In the genomic region with DNA sequence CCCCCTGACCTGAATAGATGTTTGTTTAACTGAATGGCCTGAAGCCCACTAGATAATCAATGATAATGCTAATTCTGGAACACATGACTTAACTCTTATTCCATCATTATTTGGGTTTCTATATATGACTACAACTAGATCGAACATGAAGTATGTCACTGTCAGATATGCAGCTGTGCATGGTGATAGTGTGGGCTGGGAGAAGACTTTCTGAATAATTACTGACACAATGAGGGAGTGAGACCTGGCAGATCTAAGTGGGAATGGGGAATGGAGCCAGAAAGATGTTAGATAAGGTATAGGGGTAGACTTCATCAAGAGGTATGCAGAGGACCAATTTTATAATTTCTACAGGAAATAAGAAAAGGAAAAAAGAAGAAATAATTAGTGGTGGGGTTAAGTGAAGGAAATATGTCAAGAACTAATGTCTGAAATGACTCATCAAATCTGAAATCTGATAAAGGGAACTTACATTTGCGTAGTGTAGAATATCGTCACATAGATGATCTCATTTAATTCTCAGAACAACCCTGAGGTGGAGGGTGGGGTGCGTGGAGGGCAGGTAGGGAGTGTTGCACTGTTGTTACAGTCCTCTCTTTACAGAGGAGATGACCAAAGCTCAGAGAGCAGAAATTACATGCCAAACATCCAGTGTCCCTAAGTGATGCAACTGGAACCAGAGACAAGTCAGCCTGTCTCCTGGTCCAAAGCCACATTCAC, we compare ENCODE assay signal across 8 cellular contexts.
DNase-seq lines count a peak whose midpoint lies in the region; ATAC-seq, FAIRE-seq and TF ChIP-seq lines count a peak whose summit lies in the region.

No MANE protein-coding gene starts in this region.

- no peak overlapping the region for H3K14ac ChIP-seq in trophoblast cell (ENCODE audit: low read length)

- H3K36me3 ChIP-seq in trophoblast cell (ENCODE audit: control insufficient read depth in 1 of 2, insufficient read depth in 2 of 2, low read length in 2 of 2) (no peaks in the 10 kb centered on the region), gastroesophageal sphincter (no peaks in the 10 kb centered on the region)

- TF ChIP-seq CTCF in foreskin fibroblast (IDR thresholded peaks at IDR 0.05; ENCODE audit: low read depth, low read length) (no peak), gastroesophageal sphincter (IDR thresholded peaks at IDR 0.05) (no peak)

- H3K27ac ChIP-seq in trophoblast cell (ENCODE audit: low read depth, low read length): no peak overlapping the region
- H3K27ac ChIP-seq in gastroesophageal sphincter: no peak overlapping the region

- no peak overlapping the region for H3K4me2 ChIP-seq in trophoblast cell (ENCODE audit: low read length)

- H3K4me3 Mint-ChIP-seq in activated CD4-positive, alpha-beta memory T cell treated with anti-CD3 and anti-CD28 coated beads for 36 hours: peak overlapping the region; percentile 9

- H2AFZ ChIP-seq in trophoblast cell (ENCODE audit: insufficient read depth, low read length, poor library complexity): no peak overlapping the region

- no peak overlapping the region for H4K12ac ChIP-seq in trophoblast cell (ENCODE audit: low read depth, low read length)

- H3K79me2 ChIP-seq in trophoblast cell (ENCODE audit: control insufficient read depth, insufficient read depth, low read length, poor library complexity): no peaks in the 10 kb centered on the region

- no peaks in the 10 kb centered on the region for H3K36me3 Mint-ChIP-seq in activated CD4-positive, alpha-beta memory T cell treated with anti-CD3 and anti-CD28 coated beads for 36 hours

- H2BK12ac ChIP-seq in trophoblast cell (ENCODE audit: low read length): no peak overlapping the region

- DNase-seq in activated CD4-positive, alpha-beta memory T cell treated with anti-CD3 and anti-CD28 coated beads for 36 hours: peak; percentile 83
- DNase-seq in trophoblast cell: peak; percentile 76 to 90
- no peak for DNase-seq in foreskin fibroblast
- no peak for DNase-seq in SW480 (ENCODE audit: low spot score)
- DNase-seq in GM12892 (ENCODE audit: insufficient read length): no peak

- H3K9me3 ChIP-seq in trophoblast cell (ENCODE audit: insufficient read depth, low read depth, low read length): peaks cover 3% of the 10 kb centered on the region
- H3K9me3 ChIP-seq in gastroesophageal sphincter: no peaks in the 10 kb centered on the region

- ATAC-seq in GM18519 (IDR thresholded peaks at IDR 0.05; ENCODE audit: low FRiP score, unreplicated experiment) (peak; percentile 65), HG03060 (IDR thresholded peaks at IDR 0.05; ENCODE audit: low read depth, unreplicated experiment) (peak; percentile 46), gastroesophageal sphincter (no peak)

- no peak overlapping the region for H2BK5ac ChIP-seq in trophoblast cell (ENCODE audit: low read depth, low read length, poor library complexity)

- H2BK120ac ChIP-seq in trophoblast cell (ENCODE audit: insufficient read depth, low read length, poor library complexity): no peak overlapping the region

- H4K91ac ChIP-seq in trophoblast cell (ENCODE audit: low read depth, low read length): no peak overlapping the region

- H3K4me3 ChIP-seq in trophoblast cell (ENCODE audit: low read depth, low read length): no peak overlapping the region
- H3K4me3 ChIP-seq in foreskin fibroblast (ENCODE audit: low read depth in 1 of 2, low read length in 2 of 2): no peak overlapping the region
- H3K4me3 ChIP-seq in gastroesophageal sphincter: no peak overlapping the region

- H3K4me1 ChIP-seq in trophoblast cell (ENCODE audit: control insufficient read depth in 1 of 2, insufficient read depth in 2 of 2, low read length in 2 of 2): peaks cover 16 to 21% of the 10 kb centered on the region in 2 experiments
- peaks cover 3 to 47% (median 9%) of the 10 kb centered on the region in 3 donors for H3K4me1 ChIP-seq in gastroesophageal sphincter

- no peak overlapping the region for H3K9ac ChIP-seq in trophoblast cell (ENCODE audit: low read length)

- H3K27me3 Mint-ChIP-seq in activated CD4-positive, alpha-beta memory T cell treated with anti-CD3 and anti-CD28 coated beads for 36 hours: no peaks in the 10 kb centered on the region

- no peak for TF ChIP-seq EP300 in gastroesophageal sphincter (IDR thresholded peaks at IDR 0.05)

- CTCF ChIA-PET in activated CD4-positive, alpha-beta memory T cell treated with anti-CD3 and anti-CD28 coated beads for 36 hours (lab: Charles Lee): interaction anchor here (1.1 to 3.1 kb wide), 9 partner anchors 12 to 197 kb away, joined by 3 to 23 read pairs (median 4); no protein-coding TSS in a partner anchor

- POLR2A ChIA-PET in activated CD4-positive, alpha-beta memory T cell treated with anti-CD3 and anti-CD28 coated beads for 36 hours (lab: Charles Lee): interaction anchor here (1.0 to 2.4 kb wide), 7 partner anchors 12 to 110 kb away, joined by 3 to 16 read pairs (median 4); partner anchors contain the start of genes EED and PICALM

- H3K27me3 ChIP-seq in trophoblast cell (ENCODE audit: insufficient read depth, low read length) (no peaks in the 10 kb centered on the region), gastroesophageal sphincter (no peaks in the 10 kb centered on the region)

- no CpG with 5 or more reads among the region's 4 CpGs for WGBS in trophoblast cell (ENCODE audit: extremely low coverage, insufficient coverage, insufficient read length)
- WGBS in gastroesophageal sphincter (ENCODE audit: low coverage in 1 of 2), 2 donors: 73 to 80% methylated on average over 3 to 4 of the region's 4 CpGs

- H2AK5ac ChIP-seq in trophoblast cell (ENCODE audit: low read length): no peak overlapping the region

- peak overlapping the region; percentile 72 for H3K27ac Mint-ChIP-seq in activated CD4-positive, alpha-beta memory T cell treated with anti-CD3 and anti-CD28 coated beads for 36 hours

- intact Hi-C loops in activated CD4-positive, alpha-beta memory T cell treated with anti-CD3 and anti-CD28 coated beads for 36 hours (cut with micrococcal nuclease): loop anchor here (1.0 to 5.0 kb wide), 11 partner anchors 12 to 228 kb away; no protein-coding TSS in a partner anchor

- no peak for TF ChIP-seq POLR2A in gastroesophageal sphincter (IDR thresholded peaks at IDR 0.05)
- no peak for TF ChIP-seq POLR2A in GM12892 (IDR thresholded peaks at IDR 0.05; ENCODE audit: low read depth, low read length)

- H3K23ac ChIP-seq in trophoblast cell (ENCODE audit: low read length): no peak overlapping the region

- peaks cover 28% of the 10 kb centered on the region for H3K4me1 Mint-ChIP-seq in activated CD4-positive, alpha-beta memory T cell treated with anti-CD3 and anti-CD28 coated beads for 36 hours (ENCODE audit: low read depth)

- FAIRE-seq in GM12892 (lab: Jason Lieb, UNC): no peak

- no peak overlapping the region for H3K18ac ChIP-seq in trophoblast cell (ENCODE audit: low read length)

- H4K8ac ChIP-seq in trophoblast cell (ENCODE audit: low read depth, low read length): no peak overlapping the region

- no peaks in the 10 kb centered on the region for H3K9me3 Mint-ChIP-seq in activated CD4-positive, alpha-beta memory T cell treated with anti-CD3 and anti-CD28 coated beads for 36 hours

- peaks cover 16% of the 10 kb centered on the region for H3K79me1 ChIP-seq in trophoblast cell (ENCODE audit: low read length)

- no peak overlapping the region for H3K4ac ChIP-seq in trophoblast cell (ENCODE audit: low read depth, low read length)

Comparison
In these comparisons a context has a peak if more than half of its experiments do, and no peak if none do; other contexts are left out.
1. DNase-seq: peak in activated CD4-positive, alpha-beta memory T cell treated with anti-CD3 and anti-CD28 coated beads for 36 hours (single experiment) and trophoblast cell (2 of 2); none in foreskin fibroblast (0 of 2), SW480 (single experiment) and GM12892 (single experiment).